Comparison of ENCODE assay signal across 1 cellular context in the genomic region with DNA sequence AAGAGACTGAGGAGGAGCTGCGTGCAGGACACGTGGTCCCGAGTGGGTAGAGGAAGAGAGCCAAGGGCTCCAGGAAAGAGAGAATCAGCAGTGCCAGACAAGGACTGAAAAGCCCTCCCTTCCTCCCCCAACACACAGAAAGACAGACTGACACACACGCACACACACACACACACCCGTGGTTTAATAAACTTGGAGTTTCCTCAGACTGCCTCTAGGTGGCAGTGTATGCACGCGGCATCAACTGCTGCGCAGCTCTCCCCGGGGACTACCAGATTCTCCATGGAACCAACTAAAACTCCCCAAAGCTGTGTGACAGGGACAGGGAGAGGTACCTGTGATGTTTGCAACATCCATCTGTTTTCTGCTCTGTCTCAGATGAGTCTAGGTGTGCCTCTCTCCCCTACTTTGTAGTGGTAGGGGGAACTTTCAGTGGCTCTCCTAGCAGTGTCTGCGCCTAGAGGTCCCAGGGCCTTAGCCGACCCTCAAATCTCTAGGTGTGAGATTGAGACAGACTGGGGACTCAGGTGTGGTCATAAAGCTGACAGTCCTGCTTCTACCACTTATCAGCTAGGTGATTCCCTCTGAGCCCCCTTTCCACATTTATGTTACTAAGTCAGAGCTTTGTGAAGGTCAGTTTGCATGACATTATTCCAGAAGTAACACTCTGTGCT.
TF ChIP-seq lines count a peak whose summit lies in the region.

No MANE protein-coding gene starts in this region.

TF ChIP-seq in K562, 482 proteins besides CTCF, POLR2A, EP300 and RAD21 (continued from another document and continues in another):
- TF ChIP-seq ZNF318 (IDR thresholded peaks at IDR 0.05; ENCODE audit: borderline replicate concordance in 1 of 2, low read depth in 1 of 2), result no peak
- TF ChIP-seq WHSC1 (IDR thresholded peaks at IDR 0.05; ENCODE audit: low read length), result no peak
- TF ChIP-seq CC2D1A (IDR thresholded peaks at IDR 0.05), result peak; percentile 90
- no peak for TF ChIP-seq ZNF408 (CRISPR knock-in tag; IDR thresholded peaks at IDR 0.05; ENCODE audit: low read depth)
- no peak for TF ChIP-seq PBX2 (CRISPR knock-in tag; IDR thresholded peaks at IDR 0.05; ENCODE audit: low read depth)
- no peak for TF ChIP-seq PBX2 (tag; conservative IDR thresholded peaks at IDR 0.05; ENCODE audit: low read depth)
- TF ChIP-seq FOXP1 (CRISPR knock-in tag; IDR thresholded peaks at IDR 0.05), result no peak
- no peak for TF ChIP-seq EWSR1 (IDR thresholded peaks at IDR 0.05; ENCODE audit: borderline replicate concordance, low read depth, partially characterized antibody)
- TF ChIP-seq MAX (CRISPR knock-in tag; IDR thresholded peaks at IDR 0.05), result peak; percentile 52
- no peak for TF ChIP-seq GATAD2A (IDR thresholded peaks at IDR 0.05)
- TF ChIP-seq ZEB2 (IDR thresholded peaks at IDR 0.05), result no peak
- TF ChIP-seq NFRKB (IDR thresholded peaks at IDR 0.05; ENCODE audit: low read depth), result no peak
- TF ChIP-seq SRSF9 (IDR thresholded peaks at IDR 0.05; ENCODE audit: borderline replicate concordance, low read depth, low read length), result no peak
- TF ChIP-seq E2F1 (CRISPR knock-in tag; IDR thresholded peaks at IDR 0.05), result no peak
- no peak for TF ChIP-seq TRIM28 (IDR thresholded peaks at IDR 0.05)
- TF ChIP-seq DEAF1 (CRISPR knock-in tag; IDR thresholded peaks at IDR 0.05), result peak; percentile 96
- no peak for TF ChIP-seq PHB (CRISPR knock-in tag; IDR thresholded peaks at IDR 0.05)
- peak; percentile 38 for TF ChIP-seq TBP (optimal IDR thresholded peaks at IDR 0.05; ENCODE audit: low read depth, low read length)
- TF ChIP-seq PRPF4 (IDR thresholded peaks at IDR 0.05; ENCODE audit: insufficient read depth, low read depth, low read length, poor library complexity, severe bottlenecking), result no peak
- TF ChIP-seq, protein P1, sequence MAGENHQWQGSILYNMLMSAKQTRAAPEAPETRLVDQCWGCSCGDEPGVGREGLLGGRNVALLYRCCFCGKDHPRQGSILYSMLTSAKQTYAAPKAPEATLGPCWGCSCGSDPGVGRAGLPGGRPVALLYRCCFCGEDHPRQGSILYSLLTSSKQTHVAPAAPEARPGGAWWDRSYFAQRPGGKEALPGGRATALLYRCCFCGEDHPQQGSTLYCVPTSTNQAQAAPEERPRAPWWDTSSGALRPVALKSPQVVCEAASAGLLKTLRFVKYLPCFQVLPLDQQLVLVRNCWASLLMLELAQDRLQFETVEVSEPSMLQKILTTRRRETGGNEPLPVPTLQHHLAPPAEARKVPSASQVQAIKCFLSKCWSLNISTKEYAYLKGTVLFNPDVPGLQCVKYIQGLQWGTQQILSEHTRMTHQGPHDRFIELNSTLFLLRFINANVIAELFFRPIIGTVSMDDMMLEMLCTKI (IDR thresholded peaks at IDR 0.05; ENCODE audit: partially characterized antibody), result no peak
- TF ChIP-seq ZNF23 (CRISPR knock-in tag; IDR thresholded peaks at IDR 0.05), result no peak
- TF ChIP-seq SIN3A (IDR thresholded peaks at IDR 0.05; ENCODE audit: borderline replicate concordance in 2 of 2, control insufficient read depth in 1 of 2, low read depth in 2 of 2, low read length in 2 of 2), result no peak
- TF ChIP-seq POLR2B (IDR thresholded peaks at IDR 0.05; ENCODE audit: low read depth, partially characterized antibody), result no peak
- TF ChIP-seq ATF7 (IDR thresholded peaks at IDR 0.05), result peak; percentile 45; the same call in 1 of the 2 replicates
- no peak for TF ChIP-seq ZNF717 (CRISPR knock-in tag; IDR thresholded peaks at IDR 0.05)
- TF ChIP-seq POLR2AphosphoS2 (IDR thresholded peaks at IDR 0.05; ENCODE audit: low read length), result no peak
- no peak for TF ChIP-seq ZKSCAN8 (CRISPR knock-in tag; IDR thresholded peaks at IDR 0.05)
- TF ChIP-seq SP2 (IDR thresholded peaks at IDR 0.05; ENCODE audit: extremely low read depth, low read depth, low read length, poor library complexity, severe bottlenecking), result no peak
- TF ChIP-seq CHCHD3 (CRISPR knock-in tag; IDR thresholded peaks at IDR 0.05), result 0 out of 2 replicates have a peak, but pooled peaks have one; percentile 45
- no peak for TF ChIP-seq PRMT5 (CRISPR knock-in tag; IDR thresholded peaks at IDR 0.05)
- TF ChIP-seq MTA3 (IDR thresholded peaks at IDR 0.05; ENCODE audit: borderline replicate concordance), result peak; percentile 55; the same call in 1 of the 2 replicates
- TF ChIP-seq, protein P2, sequence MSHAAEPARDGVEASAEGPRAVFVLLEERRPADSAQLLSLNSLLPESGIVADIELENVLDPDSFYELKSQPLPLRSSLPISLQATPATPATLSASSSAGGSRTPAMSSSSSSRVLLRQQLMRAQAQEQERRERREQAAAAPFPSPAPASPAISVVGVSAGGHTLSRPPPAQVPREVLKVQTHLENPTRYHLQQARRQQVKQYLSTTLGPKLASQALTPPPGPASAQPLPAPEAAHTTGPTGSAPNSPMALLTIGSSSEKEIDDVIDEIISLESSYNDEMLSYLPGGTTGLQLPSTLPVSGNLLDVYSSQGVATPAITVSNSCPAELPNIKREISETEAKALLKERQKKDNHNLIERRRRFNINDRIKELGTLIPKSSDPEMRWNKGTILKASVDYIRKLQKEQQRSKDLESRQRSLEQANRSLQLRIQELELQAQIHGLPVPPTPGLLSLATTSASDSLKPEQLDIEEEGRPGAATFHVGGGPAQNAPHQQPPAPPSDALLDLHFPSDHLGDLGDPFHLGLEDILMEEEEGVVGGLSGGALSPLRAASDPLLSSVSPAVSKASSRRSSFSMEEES (CRISPR knock-in tag; IDR thresholded peaks at IDR 0.05), result no peak
- TF ChIP-seq ZNF146 (CRISPR knock-in tag; IDR thresholded peaks at IDR 0.05; ENCODE audit: unreplicated experiment), result no peak
- no peak for TF ChIP-seq KLF16 (IDR thresholded peaks at IDR 0.05)
- peak; percentile 40 to 62; a peak in 3 of 4 replicates for TF ChIP-seq MAZ (CRISPR knock-in tag; conservative IDR thresholded peaks at IDR 0.05 in 1 of 2, IDR thresholded peaks at IDR 0.05 in 1 of 2)
- TF ChIP-seq, protein P3, sequence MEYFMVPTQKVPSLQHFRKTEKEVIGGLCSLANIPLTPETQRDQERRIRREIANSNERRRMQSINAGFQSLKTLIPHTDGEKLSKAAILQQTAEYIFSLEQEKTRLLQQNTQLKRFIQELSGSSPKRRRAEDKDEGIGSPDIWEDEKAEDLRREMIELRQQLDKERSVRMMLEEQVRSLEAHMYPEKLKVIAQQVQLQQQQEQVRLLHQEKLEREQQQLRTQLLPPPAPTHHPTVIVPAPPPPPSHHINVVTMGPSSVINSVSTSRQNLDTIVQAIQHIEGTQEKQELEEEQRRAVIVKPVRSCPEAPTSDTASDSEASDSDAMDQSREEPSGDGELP (CRISPR knock-in tag; IDR thresholded peaks at IDR 0.05; ENCODE audit: borderline replicate concordance), result 0 out of 2 replicates have a peak, but pooled peaks have one; percentile 53
- peak; percentile 98 for TF ChIP-seq SMC3 (conservative IDR thresholded peaks at IDR 0.05; ENCODE audit: insufficient read depth, low read depth, low read length)
- no peak for TF ChIP-seq ZNF232 (CRISPR knock-in tag; IDR thresholded peaks at IDR 0.05)
- TF ChIP-seq, protein P4, sequence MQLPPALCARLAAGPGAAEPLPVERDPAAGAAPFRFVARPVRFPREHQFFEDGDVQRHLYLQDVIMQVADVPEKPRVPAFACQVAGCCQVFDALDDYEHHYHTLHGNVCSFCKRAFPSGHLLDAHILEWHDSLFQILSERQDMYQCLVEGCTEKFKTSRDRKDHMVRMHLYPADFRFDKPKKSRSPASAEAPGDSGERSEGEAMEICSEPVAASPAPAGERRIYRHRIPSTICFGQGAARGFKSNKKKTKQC (CRISPR knock-in tag; IDR thresholded peaks at IDR 0.05), result no peak
- peak; percentile 55; the same call in 1 of the 2 replicates for TF ChIP-seq CTBP1 (IDR thresholded peaks at IDR 0.05; ENCODE audit: borderline replicate concordance)
